1 cellular context compared by ENCODE assay signal in genomic region chr10:102814456-102814871, GRCh38.
TF ChIP-seq lines count a peak whose summit lies in the region.

No MANE protein-coding gene starts in this region.

TF ChIP-seq in K562, 482 proteins besides CTCF, POLR2A, EP300 and RAD21 (continues in another document):
- TF ChIP-seq JUN (IDR thresholded peaks at IDR 0.05; ENCODE audit: borderline replicate concordance, low read depth, low read length) (0 out of 2 replicates have a peak, but pooled peaks have one; percentile 69), JUN (CRISPR knock-in tag; IDR thresholded peaks at IDR 0.05; ENCODE audit: borderline replicate concordance) (no peak), SOX6 (IDR thresholded peaks at IDR 0.05) (no peak; the same call in 1 of the 2 replicates), HMBOX1 (IDR thresholded peaks at IDR 0.05) (peak; percentile 55; the same call in 1 of the 2 replicates), ASH1L (IDR thresholded peaks at IDR 0.05; ENCODE audit: borderline replicate concordance, low read depth, partially characterized antibody) (no peak), SRSF3 (IDR thresholded peaks at IDR 0.05; ENCODE audit: insufficient read depth, low read length) (no peak), SMARCE1 (IDR thresholded peaks at IDR 0.05) (peak; percentile 75), HMGXB4 (CRISPR knock-in tag; IDR thresholded peaks at IDR 0.05) (no peak), DACH1 (IDR thresholded peaks at IDR 0.05; ENCODE audit: partially characterized antibody) (peak; percentile 64), GABPB1 (CRISPR knock-in tag; IDR thresholded peaks at IDR 0.05) (peak; percentile 56; the same call in 1 of the 2 replicates), JUND (IDR thresholded peaks at IDR 0.05; ENCODE audit: borderline replicate concordance, low read depth, low read length) (peak; percentile 96), JUND (tag; IDR thresholded peaks at IDR 0.05; ENCODE audit: borderline replicate concordance, low read depth, low read length) (peak; percentile 92; the same call in 1 of the 3 replicates), ZNF589 (CRISPR knock-in tag; IDR thresholded peaks at IDR 0.05; ENCODE audit: low read depth) (peak; percentile 72; the same call in 1 of the 2 replicates), ZNF384 (IDR thresholded peaks at IDR 0.05; ENCODE audit: low read depth, low read length) (peak; percentile 77; the same call in 1 of the 2 replicates), TEAD4 (IDR thresholded peaks at IDR 0.05; ENCODE audit: low read length) (0 out of 2 replicates have a peak, but pooled peaks have one; percentile 7), TEAD4 (CRISPR knock-in tag; IDR thresholded peaks at IDR 0.05; ENCODE audit: borderline replicate concordance) (no peak), BRD4 (IDR thresholded peaks at IDR 0.05) (no peak), ZZZ3 (IDR thresholded peaks at IDR 0.05) (no peak), ZNF778 (CRISPR knock-in tag; IDR thresholded peaks at IDR 0.05) (no peak), POLR2AphosphoS5 (IDR thresholded peaks at IDR 0.05; ENCODE audit: control insufficient read depth, insufficient read depth, low read depth, low read length) (0 out of 2 replicates have a peak, but pooled peaks have one; percentile 20), NELFE (IDR thresholded peaks at IDR 0.05; ENCODE audit: insufficient read depth, insufficient read length) (no peak), BACH1 (tag; IDR thresholded peaks at IDR 0.05) (no peak; the same call in 1 of the 2 replicates), ZBTB7A (IDR thresholded peaks at IDR 0.05; ENCODE audit: borderline replicate concordance, control insufficient read depth, low read depth, low read length) (peak; percentile 68; the same call in 1 of the 2 replicates), GATAD2A (IDR thresholded peaks at IDR 0.05) (0 out of 2 replicates have a peak, but pooled peaks have one; percentile 55), ZBTB11 (CRISPR knock-in tag; IDR thresholded peaks at IDR 0.05) (peak in 1 of 3 experiments; percentile 82; a peak in 2 of 6 replicates), NCOA6 (IDR thresholded peaks at IDR 0.05) (no peak), CBFA2T3 (IDR thresholded peaks at IDR 0.05) (peak; percentile 64), CHCHD3 (CRISPR knock-in tag; IDR thresholded peaks at IDR 0.05) (no peak), SMARCA4 (IDR thresholded peaks at IDR 0.05) (peak; percentile 66), TFAP4 (CRISPR knock-in tag; IDR thresholded peaks at IDR 0.05; ENCODE audit: borderline replicate concordance) (peak; percentile 93), NR2C2 (CRISPR knock-in tag; IDR thresholded peaks at IDR 0.05) (no peak), NR2C2 (tag; IDR thresholded peaks at IDR 0.05) (peak; percentile 53; the same call in 1 of the 2 replicates), ZBTB40 (IDR thresholded peaks at IDR 0.05) (peak; percentile 51), ZBTB40 (CRISPR knock-in tag; IDR thresholded peaks at IDR 0.05) (no peak), EP400 (IDR thresholded peaks at IDR 0.05) (peak; percentile 44; the same call in 1 of the 2 replicates), ZNF512 (tag; IDR thresholded peaks at IDR 0.05) (no peak), ZNF707 (CRISPR knock-in tag; conservative IDR thresholded peaks at IDR 0.05) (no peak), ZEB2 (IDR thresholded peaks at IDR 0.05) (peak; percentile 62), GABPA (tag; conservative IDR thresholded peaks at IDR 0.05; ENCODE audit: low read depth) (peak; percentile 55), PKNOX1 (IDR thresholded peaks at IDR 0.05) (no peak), CBFA2T2 (conservative IDR thresholded peaks at IDR 0.05) (peak; percentile 51), SRSF7 (optimal IDR thresholded peaks at IDR 0.05; ENCODE audit: low read depth, low read length) (no peak), VEZF1 (CRISPR knock-in tag; IDR thresholded peaks at IDR 0.05) (peak; percentile 76), MYNN (IDR thresholded peaks at IDR 0.05) (peak; percentile 52; the same call in 1 of the 2 replicates), MYNN (CRISPR knock-in tag; IDR thresholded peaks at IDR 0.05) (no peak)
